29 cellular contexts compared by ENCODE assay signal in the genomic region with DNA sequence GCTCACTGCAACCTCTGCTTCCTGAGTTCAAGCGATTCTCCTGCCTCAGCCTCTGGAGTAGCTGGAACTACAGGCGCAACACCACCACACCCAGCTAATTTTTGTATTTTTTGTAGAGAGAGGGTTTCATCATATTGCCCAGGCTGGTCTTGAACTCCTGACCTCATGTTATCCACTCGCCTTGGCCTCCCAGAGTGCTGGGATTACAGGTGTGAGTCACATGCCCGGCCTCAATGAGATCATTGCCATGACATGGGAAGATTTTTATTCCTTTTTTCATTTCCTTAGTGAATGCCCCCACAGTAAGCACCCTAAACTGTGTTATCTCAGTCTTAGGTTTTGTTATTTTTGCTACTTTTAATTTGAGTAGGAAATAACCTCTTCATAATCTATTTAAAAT.
"Had no signal": no experiment of that assay in that cellular context is flagged by ENCODE, and none has a peak within 500 bp of the region (broad histone marks: within the 10 kb centered on the region; RNA-seq: fewer than 3 reads in every experiment).

No MANE protein-coding gene starts in this region.

- H3K9me3 Mint-ChIP-seq: activated naive CD4-positive, alpha-beta T cell treated with anti-CD3 and anti-CD28 coated beads, Interleukin-2, amount 50 U/mL, for 24 hours; type B pancreatic cell had no signal

- H2AFZ ChIP-seq: hepatocyte had no signal

- H3K4me3 Mint-ChIP-seq: activated CD4-positive, alpha-beta T cell treated with anti-CD3 and anti-CD28 coated beads, Interleukin-2, amount 10 ng/mL, durations not matched to agents 24 days and 14 days; activated CD8-positive, alpha-beta T cell treated with anti-CD3 and anti-CD28 coated beads for 36 hours; activated naive CD4-positive, alpha-beta T cell treated with anti-CD3 and anti-CD28 coated beads, Interleukin-2, amount 50 U/mL, for 24 hours; activated T-cell treated with anti-CD3 and anti-CD28 coated beads, Interleukin-2, amount 50 U/mL, for 4 hours; naive thymus-derived CD4-positive, alpha-beta T cell; stimulated activated effector memory CD8-positive, alpha-beta T cell treated with anti-CD3 and anti-CD28 coated beads, Interleukin-12 subunit alpha, Interleukin-12 subunit beta, amount 100 ng/mL, for 72 hours; stimulated activated naive CD8-positive, alpha-beta T cell treated with anti-CD3 and anti-CD28 coated beads, Interleukin-15, Interleukin-2, amounts not matched to agents 100 ng/mL and 50 ng/mL, for 24 hours; type B pancreatic cell had no signal

- H3K27ac Mint-ChIP-seq: activated CD4-positive, alpha-beta T cell treated with anti-CD3 and anti-CD28 coated beads, Interleukin-2, amount 10 ng/mL, durations not matched to agents 24 days and 14 days; activated CD8-positive, alpha-beta T cell treated with anti-CD3 and anti-CD28 coated beads for 36 hours; activated naive CD4-positive, alpha-beta T cell treated with anti-CD3 and anti-CD28 coated beads, Interleukin-2, amount 50 U/mL, for 24 hours; activated T-helper 2 cell treated with anti-CD3 and anti-CD28 coated beads, Interferon-gamma antibody, Interleukin-2, Interleukin-4, amounts not matched to agents 10 μg/mL and 5 μg/mL and 100 μg/mL, durations not matched to agents 14 hours and 24 hours and 36 hours; naive thymus-derived CD4-positive, alpha-beta T cell; stimulated activated effector memory CD8-positive, alpha-beta T cell treated with anti-CD3 and anti-CD28 coated beads, Interleukin-12 subunit alpha, Interleukin-12 subunit beta, amount 100 ng/mL, for 72 hours; stimulated activated naive CD8-positive, alpha-beta T cell treated with anti-CD3 and anti-CD28 coated beads, Interleukin-15, Interleukin-2, amounts not matched to agents 100 ng/mL and 50 ng/mL, for 24 hours; type B pancreatic cell had no signal

- DNase-seq: activated CD4-positive, alpha-beta T cell treated with anti-CD3 and anti-CD28 coated beads, Interleukin-2, amount 10 ng/mL, durations not matched to agents 24 days and 14 days; activated CD8-positive, alpha-beta T cell treated with anti-CD3 and anti-CD28 coated beads for 36 hours; activated T-cell treated with anti-CD3 and anti-CD28 coated beads, Interleukin-2, amount 50 U/mL, for 4 hours; anterior cingulate cortex; colonic mucosa; effector CD8-positive, alpha-beta T cell; glutamatergic neuron; left colon; mammary epithelial cell; midbrain; naive thymus-derived CD4-positive, alpha-beta T cell; nucleus accumbens; pancreas; retina; stimulated activated CD4-positive, alpha-beta T cell treated with anti-CD3 and anti-CD28 coated beads, Interleukin-12 subunit alpha, Interleukin-12 subunit beta, amount 100 ng/mL, for 4 hours; stimulated activated CD4-positive, alpha-beta T cell treated with anti-CD3 and anti-CD28 coated beads, Interleukin-4, amount 100 ng/mL, for 24 hours; uterus; WERI-Rb-1 had no signal

- H3K4me3 ChIP-seq: colonic mucosa, hepatocyte, pancreas, prostate gland, skin epidermis, thoracic aorta, uterus had no signal

- H3K27ac ChIP-seq: colonic mucosa, hepatocyte, pancreas, prostate gland, skin epidermis, thoracic aorta, uterus, WERI-Rb-1 had no signal

- H3K36me3 Mint-ChIP-seq: activated naive CD4-positive, alpha-beta T cell treated with anti-CD3 and anti-CD28 coated beads, Interleukin-2, amount 50 U/mL, for 24 hours; naive thymus-derived CD4-positive, alpha-beta T cell; stimulated activated effector memory CD8-positive, alpha-beta T cell treated with anti-CD3 and anti-CD28 coated beads, Interleukin-12 subunit alpha, Interleukin-12 subunit beta, amount 100 ng/mL, for 72 hours; type B pancreatic cell had no signal

- H3K4me1 Mint-ChIP-seq: activated CD4-positive, alpha-beta T cell treated with anti-CD3 and anti-CD28 coated beads, Interleukin-2, amount 10 ng/mL, durations not matched to agents 24 days and 14 days; activated naive CD4-positive, alpha-beta T cell treated with anti-CD3 and anti-CD28 coated beads, Interleukin-2, amount 50 U/mL, for 24 hours; naive thymus-derived CD4-positive, alpha-beta T cell; stimulated activated effector memory CD8-positive, alpha-beta T cell treated with anti-CD3 and anti-CD28 coated beads, Interleukin-12 subunit alpha, Interleukin-12 subunit beta, amount 100 ng/mL, for 72 hours had no signal

- H3K36me3 ChIP-seq: colonic mucosa, pancreas, prostate gland, thoracic aorta, uterus, WERI-Rb-1 had no signal

- H3K27me3 ChIP-seq: colonic mucosa, hepatocyte, pancreas, uterus had no signal

- ATAC-seq: activated CD4-positive, CD25-positive, alpha-beta regulatory T cell treated with anti-CD3 and anti-CD28 coated beads, Interleukin-2, amount 50 U/mL, for 24 hours; activated CD8-positive, alpha-beta T cell treated with anti-CD3 and anti-CD28 coated beads for 36 hours; activated T-cell treated with anti-CD3 and anti-CD28 coated beads, Interleukin-2, amount 50 U/mL, for 4 hours; left colon; naive thymus-derived CD4-positive, alpha-beta T cell; pancreas; sciatic nerve; stimulated activated effector memory CD8-positive, alpha-beta T cell treated with anti-CD3 and anti-CD28 coated beads, Interleukin-12 subunit alpha, Interleukin-12 subunit beta, amount 100 ng/mL, for 72 hours had no signal

- H3K4me1 ChIP-seq: colonic mucosa, pancreas, prostate gland, uterus had no signal

- H3K27me3 Mint-ChIP-seq: activated CD4-positive, alpha-beta T cell treated with anti-CD3 and anti-CD28 coated beads, Interleukin-2, amount 10 ng/mL, durations not matched to agents 24 days and 14 days; activated CD8-positive, alpha-beta T cell treated with anti-CD3 and anti-CD28 coated beads for 36 hours; activated naive CD4-positive, alpha-beta T cell treated with anti-CD3 and anti-CD28 coated beads, Interleukin-2, amount 50 U/mL, for 24 hours; naive thymus-derived CD4-positive, alpha-beta T cell; stimulated activated naive CD8-positive, alpha-beta T cell treated with anti-CD3 and anti-CD28 coated beads, Interleukin-15, Interleukin-2, amounts not matched to agents 100 ng/mL and 50 ng/mL, for 24 hours; type B pancreatic cell had no signal

- H3K79me2 ChIP-seq: hepatocyte had no signal
